ENCODE assay signal across 9 cellular contexts in genomic region chr1:67561704-67562113, GRCh38.
A peak's percentile ranks its signal among the peaks of the same experiment; 100 is the strongest.
DNase-seq lines count a peak whose midpoint lies in the region; ATAC-seq and TF ChIP-seq lines count a peak whose summit lies in the region.
"Had no signal": no experiment of that assay in that cellular context is flagged by ENCODE, and none has a peak within 500 bp of the region (broad histone marks: within the 10 kb centered on the region; RNA-seq: fewer than 3 reads in every experiment).

No MANE protein-coding gene starts in this region.

- H3K4me3 ChIP-seq in CD8-positive, alpha-beta memory T cell (ENCODE audit: low read length): no peak overlapping the region

- peak; percentile 93 for ATAC-seq in GM19455 (IDR thresholded peaks at IDR 0.05; ENCODE audit: unreplicated experiment)
- ATAC-seq in HG03521 (IDR thresholded peaks at IDR 0.05; ENCODE audit: unreplicated experiment): peak; percentile 73
- ATAC-seq in activated CD8-positive, alpha-beta T cell treated with anti-CD3 and anti-CD28 coated beads, Interleukin-2, amount 10 ng/mL, durations not matched to agents 7 days and 5 days: peak; percentile 97

- CTCF ChIA-PET in CD8-positive, alpha-beta memory T cell (lab: Charles Lee): interaction anchor here (0.6 to 7.7 kb wide), 14 partner anchors 11 to 214 kb away, joined by 3 to 138 read pairs (median 7); no protein-coding TSS in a partner anchor
- CTCF ChIA-PET in activated CD8-positive, alpha-beta T cell treated with anti-CD3 and anti-CD28 coated beads, Interleukin-2, amount 10 ng/mL, durations not matched to agents 7 days and 5 days (lab: Charles Lee): interaction anchor here (0.7 to 10.5 kb wide), 38 partner anchors 10 to 1505 kb away, joined by 3 to 177 read pairs (median 5); partner anchors contain the start of gene GADD45A

- POLR2A ChIA-PET in CD8-positive, alpha-beta memory T cell (lab: Charles Lee): no interaction called here
- POLR2A ChIA-PET in activated CD8-positive, alpha-beta T cell treated with anti-CD3 and anti-CD28 coated beads, Interleukin-2, amount 10 ng/mL, durations not matched to agents 7 days and 5 days (lab: Charles Lee): no interaction called here

- no peaks in the 10 kb centered on the region for H3K4me1 ChIP-seq in CD8-positive, alpha-beta memory T cell (ENCODE audit: insufficient read depth, low read length)

- no peaks in the 10 kb centered on the region for H3K9me3 Mint-ChIP-seq in CD8-positive, alpha-beta memory T cell
- no peaks in the 10 kb centered on the region for H3K9me3 Mint-ChIP-seq in activated CD8-positive, alpha-beta T cell treated with anti-CD3 and anti-CD28 coated beads, Interleukin-2, amount 10 ng/mL, durations not matched to agents 7 days and 5 days (ENCODE audit: insufficient read depth)
- H3K9me3 Mint-ChIP-seq in endothelial cell (ENCODE audit: unreplicated experiment): no peaks in the 10 kb centered on the region
- H3K9me3 Mint-ChIP-seq: T-helper 1 cell treated with Interleukin-12 subunit alpha and Interleukin-12 subunit beta and Interleukin-4 antibody, amounts not matched to agents 30 μg/mL and 1 μg/mL, for 36 hours had no signal

- no peaks in the 10 kb centered on the region for H3K9me3 ChIP-seq in CD8-positive, alpha-beta memory T cell (ENCODE audit: low read length)

- H3K4me1 Mint-ChIP-seq in CD8-positive, alpha-beta memory T cell: no peaks in the 10 kb centered on the region
- peaks cover 2% of the 10 kb centered on the region for H3K4me1 Mint-ChIP-seq in activated CD8-positive, alpha-beta T cell treated with anti-CD3 and anti-CD28 coated beads, Interleukin-2, amount 10 ng/mL, durations not matched to agents 7 days and 5 days (ENCODE audit: low read depth)
- H3K4me1 Mint-ChIP-seq in endothelial cell (ENCODE audit: unreplicated experiment): peaks cover 3% of the 10 kb centered on the region

- peaks cover 5% of the 10 kb centered on the region for H3K27me3 ChIP-seq in CD8-positive, alpha-beta memory T cell (ENCODE audit: insufficient read depth, low read length, poor library complexity, severe bottlenecking)

- H3K27me3 Mint-ChIP-seq in CD8-positive, alpha-beta memory T cell: peaks cover 6 to 25% of the 10 kb centered on the region in 2 donors
- H3K27me3 Mint-ChIP-seq in activated CD8-positive, alpha-beta T cell treated with anti-CD3 and anti-CD28 coated beads, Interleukin-2, amount 10 ng/mL, durations not matched to agents 7 days and 5 days (ENCODE audit: low read depth): no peaks in the 10 kb centered on the region
- H3K27me3 Mint-ChIP-seq in endothelial cell (ENCODE audit: unreplicated experiment): peaks cover 3% of the 10 kb centered on the region

- no peaks in the 10 kb centered on the region for H3K36me3 ChIP-seq in CD8-positive, alpha-beta memory T cell (ENCODE audit: insufficient read depth, low read length)

- peak; percentile 56 to 81 (median 66) for DNase-seq in CD8-positive, alpha-beta memory T cell
- peak; percentile 94 for DNase-seq in NCI-H82 (lab: John Stamatoyannopoulos, UW)
- DNase-seq in activated CD8-positive, alpha-beta T cell treated with anti-CD3 and anti-CD28 coated beads, Interleukin-2, amount 10 ng/mL, durations not matched to agents 7 days and 5 days: peak; percentile 89
- DNase-seq in endothelial cell (ENCODE audit: low spot score): peak; percentile 96
- DNase-seq in midbrain (lab: John Stamatoyannopoulos, UW): peak; percentile 4
- peak; percentile 82 for DNase-seq in stimulated activated CD8-positive, alpha-beta memory T cell treated with anti-CD3 and anti-CD28 coated beads, Interleukin-4, amount 100 ng/mL, for 24 hours (ENCODE audit: low read depth)

- no peaks in the 10 kb centered on the region for H3K36me3 Mint-ChIP-seq in CD8-positive, alpha-beta memory T cell
- H3K36me3 Mint-ChIP-seq in activated CD8-positive, alpha-beta T cell treated with anti-CD3 and anti-CD28 coated beads, Interleukin-2, amount 10 ng/mL, durations not matched to agents 7 days and 5 days (ENCODE audit: low read depth): no peaks in the 10 kb centered on the region
- no peaks in the 10 kb centered on the region for H3K36me3 Mint-ChIP-seq in endothelial cell (ENCODE audit: low read depth, unreplicated experiment)

- no peak overlapping the region for H3K4me3 Mint-ChIP-seq in CD8-positive, alpha-beta memory T cell
- no peak overlapping the region for H3K4me3 Mint-ChIP-seq in activated CD8-positive, alpha-beta T cell treated with anti-CD3 and anti-CD28 coated beads, Interleukin-2, amount 10 ng/mL, durations not matched to agents 7 days and 5 days
- H3K4me3 Mint-ChIP-seq in endothelial cell (ENCODE audit: unreplicated experiment): no peak overlapping the region
- H3K4me3 Mint-ChIP-seq: T-helper 1 cell treated with Interleukin-12 subunit alpha and Interleukin-12 subunit beta and Interleukin-4 antibody, amounts not matched to agents 30 μg/mL and 1 μg/mL, for 36 hours had no signal

- peak; percentile 77 for TF ChIP-seq CTCF in endothelial cell (IDR thresholded peaks at IDR 0.05; ENCODE audit: unreplicated experiment)

- no peak overlapping the region for H3K27ac ChIP-seq in CD8-positive, alpha-beta memory T cell (ENCODE audit: low read depth, low read length)

- no peak overlapping the region for H3K27ac Mint-ChIP-seq in CD8-positive, alpha-beta memory T cell
- no peak overlapping the region for H3K27ac Mint-ChIP-seq in activated CD8-positive, alpha-beta T cell treated with anti-CD3 and anti-CD28 coated beads, Interleukin-2, amount 10 ng/mL, durations not matched to agents 7 days and 5 days
- H3K27ac Mint-ChIP-seq in endothelial cell (ENCODE audit: unreplicated experiment): no peak overlapping the region
- H3K27ac Mint-ChIP-seq: T-helper 1 cell treated with Interleukin-12 subunit alpha and Interleukin-12 subunit beta and Interleukin-4 antibody, amounts not matched to agents 30 μg/mL and 1 μg/mL, for 36 hours had no signal

Comparison
In these comparisons a context has a peak if more than half of its experiments do, and no peak if none do; other contexts are left out.
1. DNase-seq: peak in every context shown above with its lines; median percentile 96 in endothelial cell; 94 in NCI-H82; 89 in activated CD8-positive, alpha-beta T cell treated with anti-CD3 and anti-CD28 coated beads, Interleukin-2, amount 10 ng/mL, durations not matched to agents 7 days and 5 days; 82 in stimulated activated CD8-positive, alpha-beta memory T cell treated with anti-CD3 and anti-CD28 coated beads, Interleukin-4, amount 100 ng/mL, for 24 hours; 66 in CD8-positive, alpha-beta memory T cell; 4 in midbrain.